ENCODE assay signal across 18 cellular contexts in genomic region chr4:133997440-133997839, GRCh38.
"Had no signal": no experiment of that assay in that cellular context is flagged by ENCODE, and none has a peak within 500 bp of the region (broad histone marks: within the 10 kb centered on the region; RNA-seq: fewer than 3 reads in every experiment).

No MANE protein-coding gene starts in this region.

- H3K9me3 ChIP-seq: suprapubic skin had no signal

- H3K27ac ChIP-seq: cardiac muscle cell, left ventricle myocardium inferior, skin epidermis, suprapubic skin, WERI-Rb-1 had no signal

- H3K36me3 ChIP-seq: cardiac muscle cell, left ventricle myocardium inferior, suprapubic skin, WERI-Rb-1 had no signal

- H3K27ac Mint-ChIP-seq: activated CD8-positive, alpha-beta T cell treated with anti-CD3 and anti-CD28 coated beads, Interleukin-2, amount 10 ng/mL, durations not matched to agents 7 days and 5 days; activated naive CD8-positive, alpha-beta T cell treated with anti-CD3 and anti-CD28 coated beads for 36 hours; nephron progenitor cell; T-helper 17 cell had no signal

- H3K27me3 ChIP-seq: cardiac muscle cell, suprapubic skin had no signal

- ATAC-seq: activated CD8-positive, alpha-beta T cell treated with anti-CD3 and anti-CD28 coated beads, Interleukin-2, amount 10 ng/mL, durations not matched to agents 7 days and 5 days; right cardiac atrium; T-helper 17 cell had no signal

- H3K4me3 Mint-ChIP-seq: activated CD8-positive, alpha-beta T cell treated with anti-CD3 and anti-CD28 coated beads, Interleukin-2, amount 10 ng/mL, durations not matched to agents 7 days and 5 days; activated naive CD8-positive, alpha-beta T cell treated with anti-CD3 and anti-CD28 coated beads for 36 hours; nephron progenitor cell; T-helper 17 cell had no signal

- H3K27me3 Mint-ChIP-seq: activated naive CD8-positive, alpha-beta T cell treated with anti-CD3 and anti-CD28 coated beads for 36 hours; T-helper 17 cell had no signal

- H3K4me1 Mint-ChIP-seq: activated naive CD8-positive, alpha-beta T cell treated with anti-CD3 and anti-CD28 coated beads for 36 hours; nephron progenitor cell; T-helper 17 cell had no signal

- H3K4me3 ChIP-seq: cardiac muscle cell, left ventricle myocardium inferior, skin epidermis, suprapubic skin had no signal

- H3K36me3 Mint-ChIP-seq: activated naive CD8-positive, alpha-beta T cell treated with anti-CD3 and anti-CD28 coated beads for 36 hours had no signal

- DNase-seq: activated CD4-positive, alpha-beta T cell treated with anti-CD3 and anti-CD28 coated beads for 4 hours; activated CD8-positive, alpha-beta memory T cell treated with anti-CD3 and anti-CD28 coated beads, Interleukin-2, amount 50 U/mL, for 48 hours; activated CD8-positive, alpha-beta T cell treated with anti-CD3 and anti-CD28 coated beads, Interleukin-2, amount 10 ng/mL, durations not matched to agents 7 days and 5 days; activated naive CD8-positive, alpha-beta T cell treated with anti-CD3 and anti-CD28 coated beads for 36 hours; anterior cingulate cortex; foreskin melanocyte; left ventricle myocardium inferior; nephron progenitor cell; occipital lobe; right cardiac atrium; stimulated activated CD4-positive, alpha-beta T cell treated with anti-CD3 and anti-CD28 coated beads, Interleukin-4, amount 100 ng/mL, for 4 hours; stimulated activated CD8-positive, alpha-beta memory T cell treated with anti-CD3 and anti-CD28 coated beads, Interleukin-4, amount 100 ng/mL, for 48 hours; stimulated activated naive CD4-positive, alpha-beta T cell treated with Interleukin-2 at 50 U/mL for 16 hours; T-helper 17 cell; WERI-Rb-1 had no signal

- H3K4me1 ChIP-seq: left ventricle myocardium inferior, suprapubic skin had no signal

- H3K9me3 Mint-ChIP-seq: nephron progenitor cell had no signal
